ENCODE assay signal across 1 cellular context in the genomic region with DNA sequence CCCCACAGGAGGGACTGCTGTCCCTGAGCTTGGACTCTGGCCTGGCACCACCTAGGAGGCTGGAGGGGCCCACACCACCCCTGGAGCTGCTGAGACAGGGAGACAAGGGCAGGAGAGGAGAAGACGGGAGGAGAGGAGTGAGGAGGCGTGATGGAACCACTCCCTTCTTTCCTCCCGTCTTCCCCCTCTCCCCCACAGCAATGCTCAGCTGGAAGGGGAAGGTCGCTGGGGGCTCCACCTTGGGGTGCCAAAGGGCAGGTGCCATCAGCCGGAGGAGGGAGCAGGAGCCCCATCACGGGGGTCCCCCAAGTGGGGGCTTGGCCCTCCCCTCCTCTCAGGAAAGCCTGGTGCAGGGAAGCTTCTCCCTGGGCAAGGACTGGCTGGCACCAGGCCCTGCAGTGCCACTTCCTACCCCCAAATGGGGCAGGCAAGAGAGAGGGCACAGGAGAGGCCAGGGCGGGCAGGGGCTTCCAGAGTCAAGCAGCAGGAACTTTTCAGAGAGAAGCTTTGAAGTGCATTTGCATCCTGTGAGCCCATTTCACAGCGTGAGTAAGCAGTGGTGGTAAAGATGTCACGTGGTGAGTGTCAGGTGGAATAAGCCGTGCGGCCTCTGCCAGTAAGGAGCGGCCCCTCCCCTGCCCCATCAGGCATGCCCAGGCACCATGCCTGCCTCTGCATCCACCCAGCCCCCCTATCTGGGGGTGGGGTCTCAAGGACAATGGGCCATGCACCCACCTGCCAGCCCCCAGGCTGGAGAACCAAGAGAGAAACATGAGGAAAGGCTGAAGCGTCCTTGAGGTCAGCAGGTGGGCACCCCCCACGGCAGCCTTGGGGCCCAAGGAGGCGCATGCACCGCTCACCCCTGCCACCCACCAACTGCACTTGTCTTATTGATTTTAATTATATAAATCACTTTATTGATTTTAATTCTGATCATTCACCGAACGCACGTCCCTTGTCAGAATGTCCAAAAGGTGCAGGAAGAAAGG.
TF ChIP-seq lines count a peak whose summit lies in the region.

No MANE protein-coding gene starts in this region.

TF ChIP-seq in HepG2, 621 proteins besides CTCF, POLR2A, EP300 and RAD21 (continued from another document and continues in another):
- TF ChIP-seq TCF7 (IDR thresholded peaks at IDR 0.05; ENCODE audit: low read depth) (no peak), PCBP2 (optimal IDR thresholded peaks at IDR 0.05; ENCODE audit: low read depth, low read length, poor library complexity, severe bottlenecking) (no peak), ZNF225 (CRISPR knock-in tag; IDR thresholded peaks at IDR 0.05) (no peak), CAMTA2 (CRISPR knock-in tag; IDR thresholded peaks at IDR 0.05; ENCODE audit: borderline replicate concordance) (no peak), ZNF891 (CRISPR knock-in tag; IDR thresholded peaks at IDR 0.05) (no peak), ZNF33B (CRISPR knock-in tag; IDR thresholded peaks at IDR 0.05) (no peak), NR2F2 (IDR thresholded peaks at IDR 0.05; ENCODE audit: borderline replicate concordance, low read depth) (no peak), ZNF562 (CRISPR knock-in tag; IDR thresholded peaks at IDR 0.05; ENCODE audit: borderline replicate concordance) (no peak), ZNF280B (CRISPR knock-in tag; IDR thresholded peaks at IDR 0.05; ENCODE audit: borderline replicate concordance) (no peak; the same call in 1 of the 2 replicates), RAD51 (IDR thresholded peaks at IDR 0.05; ENCODE audit: borderline replicate concordance) (no peak), ZBTB10 (CRISPR knock-in tag; IDR thresholded peaks at IDR 0.05; ENCODE audit: borderline replicate concordance) (no peak), CREB1 (IDR thresholded peaks at IDR 0.05) (no peak), CREB1 (CRISPR knock-in tag; IDR thresholded peaks at IDR 0.05) (no peak), DZIP1 (CRISPR knock-in tag; IDR thresholded peaks at IDR 0.05) (no peak), WIZ (CRISPR knock-in tag; IDR thresholded peaks at IDR 0.05) (no peak), PRMT3 (CRISPR knock-in tag; IDR thresholded peaks at IDR 0.05; ENCODE audit: borderline replicate concordance, low read depth) (no peak; the same call in 1 of the 2 replicates), ZSCAN12 (CRISPR knock-in tag; IDR thresholded peaks at IDR 0.05) (no peak), KLF15 (CRISPR knock-in tag; IDR thresholded peaks at IDR 0.05; ENCODE audit: borderline replicate concordance) (no peak), KLF9 (CRISPR knock-in tag; IDR thresholded peaks at IDR 0.05; ENCODE audit: low read depth) (no peak), ISL2 (CRISPR knock-in tag; IDR thresholded peaks at IDR 0.05) (no peak), RFX1 (IDR thresholded peaks at IDR 0.05) (no peak), ZNF432 (CRISPR knock-in tag; IDR thresholded peaks at IDR 0.05; ENCODE audit: borderline replicate concordance) (no peak), ZIK1 (CRISPR knock-in tag; IDR thresholded peaks at IDR 0.05; ENCODE audit: borderline replicate concordance, low read depth) (no peak), SP4 (CRISPR knock-in tag; IDR thresholded peaks at IDR 0.05) (no peak), ZNF770 (CRISPR knock-in tag; IDR thresholded peaks at IDR 0.05) (no peak), RBM22 (optimal IDR thresholded peaks at IDR 0.05; ENCODE audit: low read length) (peak; percentile 85), TFDP2 (CRISPR knock-in tag; IDR thresholded peaks at IDR 0.05) (no peak), ZNF83 (CRISPR knock-in tag; IDR thresholded peaks at IDR 0.05; ENCODE audit: borderline replicate concordance) (no peak; the same call in 1 of the 2 replicates), ZNF3 (CRISPR knock-in tag; IDR thresholded peaks at IDR 0.05) (no peak), TMF1 (CRISPR knock-in tag; IDR thresholded peaks at IDR 0.05; ENCODE audit: low read depth) (peak; percentile 52; the same call in 1 of the 2 replicates), ZNF740 (CRISPR knock-in tag; IDR thresholded peaks at IDR 0.05) (no peak), ISX (CRISPR knock-in tag; conservative IDR thresholded peaks at IDR 0.05) (0 out of 2 replicates have a peak, but pooled peaks have one; percentile 57), RFXANK (CRISPR knock-in tag; IDR thresholded peaks at IDR 0.05) (no peak), JDP2 (CRISPR knock-in tag; IDR thresholded peaks at IDR 0.05; ENCODE audit: borderline replicate concordance) (0 out of 2 replicates have a peak, but pooled peaks have one; percentile 18), CCAR2 (optimal IDR thresholded peaks at IDR 0.05; ENCODE audit: low read depth, low read length) (no peak), HOXA7 (CRISPR knock-in tag; IDR thresholded peaks at IDR 0.05) (no peak), PHF5A (CRISPR knock-in tag; IDR thresholded peaks at IDR 0.05; ENCODE audit: low read depth, unreplicated experiment) (peak; percentile 2), ZSCAN21 (CRISPR knock-in tag; IDR thresholded peaks at IDR 0.05; ENCODE audit: borderline replicate concordance) (no peak), MEIS2 (CRISPR knock-in tag; IDR thresholded peaks at IDR 0.05) (no peak), ZNF264 (CRISPR knock-in tag; IDR thresholded peaks at IDR 0.05) (no peak), HMGA1 (CRISPR knock-in tag; conservative IDR thresholded peaks at IDR 0.05) (no peak), ZNF431 (CRISPR knock-in tag; IDR thresholded peaks at IDR 0.05; ENCODE audit: borderline replicate concordance, low read depth) (no peak), GZF1 (CRISPR knock-in tag; IDR thresholded peaks at IDR 0.05) (no peak), JUND (CRISPR knock-in tag; IDR thresholded peaks at IDR 0.05) (no peak), IRF2 (CRISPR knock-in tag; IDR thresholded peaks at IDR 0.05) (0 out of 2 replicates have a peak, but pooled peaks have one; percentile 21)
- TF ChIP-seq, protein P1, sequence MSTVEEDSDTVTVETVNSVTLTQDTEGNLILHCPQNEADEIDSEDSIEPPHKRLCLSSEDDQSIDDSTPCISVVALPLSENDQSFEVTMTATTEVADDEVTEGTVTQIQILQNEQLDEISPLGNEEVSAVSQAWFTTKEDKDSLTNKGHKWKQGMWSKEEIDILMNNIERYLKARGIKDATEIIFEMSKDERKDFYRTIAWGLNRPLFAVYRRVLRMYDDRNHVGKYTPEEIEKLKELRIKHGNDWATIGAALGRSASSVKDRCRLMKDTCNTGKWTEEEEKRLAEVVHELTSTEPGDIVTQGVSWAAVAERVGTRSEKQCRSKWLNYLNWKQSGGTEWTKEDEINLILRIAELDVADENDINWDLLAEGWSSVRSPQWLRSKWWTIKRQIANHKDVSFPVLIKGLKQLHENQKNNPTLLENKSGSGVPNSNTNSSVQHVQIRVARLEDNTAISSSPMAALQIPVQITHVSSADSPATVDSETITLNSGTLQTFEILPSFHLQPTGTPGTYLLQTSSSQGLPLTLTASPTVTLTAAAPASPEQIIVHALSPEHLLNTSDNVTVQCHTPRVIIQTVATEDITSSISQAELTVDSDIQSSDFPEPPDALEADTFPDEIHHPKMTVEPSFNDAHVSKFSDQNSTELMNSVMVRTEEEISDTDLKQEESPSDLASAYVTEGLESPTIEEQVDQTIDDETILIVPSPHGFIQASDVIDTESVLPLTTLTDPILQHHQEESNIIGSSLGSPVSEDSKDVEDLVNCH (CRISPR knock-in tag; IDR thresholded peaks at IDR 0.05), result no peak
- TF ChIP-seq, protein P2, sequence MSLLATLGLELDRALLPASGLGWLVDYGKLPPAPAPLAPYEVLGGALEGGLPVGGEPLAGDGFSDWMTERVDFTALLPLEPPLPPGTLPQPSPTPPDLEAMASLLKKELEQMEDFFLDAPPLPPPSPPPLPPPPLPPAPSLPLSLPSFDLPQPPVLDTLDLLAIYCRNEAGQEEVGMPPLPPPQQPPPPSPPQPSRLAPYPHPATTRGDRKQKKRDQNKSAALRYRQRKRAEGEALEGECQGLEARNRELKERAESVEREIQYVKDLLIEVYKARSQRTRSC (CRISPR knock-in tag; IDR thresholded peaks at IDR 0.05; ENCODE audit: low read depth), result 0 out of 2 replicates have a peak, but pooled peaks have one; percentile 10
- TF ChIP-seq, protein P3, sequence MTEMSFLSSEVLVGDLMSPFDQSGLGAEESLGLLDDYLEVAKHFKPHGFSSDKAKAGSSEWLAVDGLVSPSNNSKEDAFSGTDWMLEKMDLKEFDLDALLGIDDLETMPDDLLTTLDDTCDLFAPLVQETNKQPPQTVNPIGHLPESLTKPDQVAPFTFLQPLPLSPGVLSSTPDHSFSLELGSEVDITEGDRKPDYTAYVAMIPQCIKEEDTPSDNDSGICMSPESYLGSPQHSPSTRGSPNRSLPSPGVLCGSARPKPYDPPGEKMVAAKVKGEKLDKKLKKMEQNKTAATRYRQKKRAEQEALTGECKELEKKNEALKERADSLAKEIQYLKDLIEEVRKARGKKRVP (CRISPR knock-in tag; IDR thresholded peaks at IDR 0.05), result no peak
- TF ChIP-seq, protein P4, sequence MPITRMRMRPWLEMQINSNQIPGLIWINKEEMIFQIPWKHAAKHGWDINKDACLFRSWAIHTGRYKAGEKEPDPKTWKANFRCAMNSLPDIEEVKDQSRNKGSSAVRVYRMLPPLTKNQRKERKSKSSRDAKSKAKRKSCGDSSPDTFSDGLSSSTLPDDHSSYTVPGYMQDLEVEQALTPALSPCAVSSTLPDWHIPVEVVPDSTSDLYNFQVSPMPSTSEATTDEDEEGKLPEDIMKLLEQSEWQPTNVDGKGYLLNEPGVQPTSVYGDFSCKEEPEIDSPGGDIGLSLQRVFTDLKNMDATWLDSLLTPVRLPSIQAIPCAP (CRISPR knock-in tag; IDR thresholded peaks at IDR 0.05; ENCODE audit: low read depth), result no peak
